Comparison of ENCODE assay signal across 22 cellular contexts in the genomic region with DNA sequence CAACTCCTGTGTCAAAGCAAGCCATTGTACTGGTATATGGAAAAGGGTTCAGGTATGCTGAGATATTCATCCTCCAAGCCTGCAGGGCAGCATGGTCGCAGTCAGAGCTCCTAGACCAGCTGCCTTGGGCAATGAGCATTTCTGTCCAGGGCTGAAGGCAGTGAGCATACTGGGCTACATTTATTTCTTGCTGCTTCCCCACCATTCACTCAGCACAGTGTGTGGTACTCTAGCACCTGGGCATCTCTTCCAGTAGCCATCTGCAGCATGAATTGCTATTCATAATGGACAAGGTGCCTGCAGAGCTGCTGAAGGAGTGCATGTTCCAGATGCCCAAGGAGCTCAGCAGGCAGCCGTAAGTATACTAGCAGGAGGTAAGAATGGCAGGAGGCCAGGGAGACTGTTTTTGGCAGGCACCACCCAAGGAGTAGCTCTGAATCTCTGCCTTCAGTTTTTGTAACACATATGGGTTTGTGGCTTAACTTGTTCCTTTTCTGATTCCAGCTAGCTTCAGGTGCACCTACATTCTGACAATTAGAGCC.
DNase-seq lines count a peak whose midpoint lies in the region; ATAC-seq and TF ChIP-seq lines count a peak whose summit lies in the region.
"Had no signal": no experiment of that assay in that cellular context is flagged by ENCODE, and none has a peak within 500 bp of the region (broad histone marks: within the 10 kb centered on the region; RNA-seq: fewer than 3 reads in every experiment).

No MANE protein-coding gene starts in this region.

- H3K4me1 ChIP-seq in left lung = no peaks in the 10 kb centered on the region
- H3K4me1 ChIP-seq: body of pancreas, sigmoid colon, vagina had no signal

- H3K4me3 ChIP-seq in left lung (no peak overlapping the region), lower leg skin (ENCODE audit: low read depth, poor library complexity, severe bottlenecking) (no peak overlapping the region)
- H3K4me3 ChIP-seq: body of pancreas, K562, mucosa of descending colon, sigmoid colon, SK-N-MC, vagina had no signal

- intact Hi-C loops in left lung (cut with DNase I) = no loop called here
- intact Hi-C loops in lower leg skin (cut with DNase I; ENCODE audit: low total_unique reads) = no loop called here

- peaks cover 0 to 2% of the 10 kb centered on the region in 2 donors for H3K9me3 ChIP-seq in left lung
- H3K9me3 ChIP-seq: body of pancreas, mucosa of descending colon, sigmoid colon, vagina had no signal

- no peak overlapping the region for H3K27ac ChIP-seq in left lung
- H3K27ac ChIP-seq: body of pancreas, C4-2B, sigmoid colon, SK-N-MC, vagina, WERI-Rb-1 had no signal

- H3K36me3 ChIP-seq in left lung = no peaks in the 10 kb centered on the region
- H3K36me3 ChIP-seq: sigmoid colon, vagina, WERI-Rb-1 had no signal

- H3K27me3 ChIP-seq in left lung = no peaks in the 10 kb centered on the region
- H3K27me3 ChIP-seq: body of pancreas, sigmoid colon, vagina had no signal

- no peak for TF ChIP-seq POLR2A in lower leg skin (IDR thresholded peaks at IDR 0.05)

- TF ChIP-seq CTCF in left lung (IDR thresholded peaks at IDR 0.05) = no peak
- TF ChIP-seq CTCF in lower leg skin (IDR thresholded peaks at IDR 0.05) = no peak

- WGBS in lower leg skin, 2 donors = 22 to 45% methylated on average over 2 of the region's 2 CpGs

- DNase-seq in GDM1 (lab: John Stamatoyannopoulos, UW) (peak; percentile 0), NCI-H146 (lab: John Stamatoyannopoulos, UW) (peak; percentile 60), cerebellar cortex (ENCODE audit: low spot score) (peak; percentile 66), inferior parietal cortex (ENCODE audit: extremely low spot score) (peak; percentile 38), DMS53 (lab: John Stamatoyannopoulos, UW) (no peak), left lung (no peak), NCI-H1105 treated with DMSO at 0.1 percent for 48 hours (lab: John Stamatoyannopoulos, UW) (no peak), lower leg skin (ENCODE audit: low spot score in 2 of 2) (no peak)
- DNase-seq: activated naive CD8-positive, alpha-beta T cell treated with anti-CD3 and anti-CD28 coated beads for 36 hours; cortex of kidney; foreskin melanocyte; H7; mucosa of descending colon; RPMI8226; sigmoid colon; T-helper 2 cell; WERI-Rb-1 had no signal

- no peak for ATAC-seq in left lung
- ATAC-seq: body of pancreas, K562, mucosa of descending colon had no signal

Comparison
In these comparisons a context has a peak if more than half of its experiments do, and no peak if none do; other contexts are left out.
1. DNase-seq: peak in GDM1 (single experiment), NCI-H146 (single experiment), cerebellar cortex (single experiment) and inferior parietal cortex (single experiment); none in DMS53 (single experiment), left lung (0 of 2), NCI-H1105 treated with DMSO at 0.1 percent for 48 hours (single experiment) and lower leg skin (0 of 2).